Comparison of ENCODE assay signal across 1 cellular context in the genomic region with DNA sequence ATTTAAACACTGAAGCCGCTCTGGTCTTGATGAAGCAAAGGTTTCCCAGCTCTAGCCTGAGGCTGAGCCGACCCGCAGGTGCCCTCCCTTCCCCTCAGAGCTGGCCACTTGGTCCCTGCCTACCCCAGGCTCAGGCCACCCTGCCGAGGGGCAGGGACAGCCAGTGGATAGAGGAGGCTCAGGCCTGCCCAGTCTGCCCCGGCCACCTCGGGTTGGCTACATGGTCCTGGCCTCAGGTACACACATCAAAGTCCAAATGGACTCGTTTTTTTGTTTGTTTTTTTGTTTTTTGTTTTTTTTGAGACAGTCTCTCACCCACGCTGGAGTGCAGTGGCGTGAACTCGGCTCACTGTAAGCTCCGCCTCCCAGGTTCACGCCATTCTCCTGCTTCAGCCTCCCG.
TF ChIP-seq lines count a peak whose summit lies in the region.

No MANE protein-coding gene starts in this region.

TF ChIP-seq in HepG2, 621 proteins besides CTCF, POLR2A, EP300 and RAD21:
- no peak for TF ChIP-seq ZMYM4 (CRISPR knock-in tag; IDR thresholded peaks at IDR 0.05)
- no peak for TF ChIP-seq SUZ12 (IDR thresholded peaks at IDR 0.05; ENCODE audit: low read depth, low read length)
- TF ChIP-seq TBX2 (CRISPR knock-in tag; IDR thresholded peaks at IDR 0.05; ENCODE audit: borderline replicate concordance), result 0 out of 2 replicates have a peak, but pooled peaks have one; percentile 28
- TF ChIP-seq ZFY (CRISPR knock-in tag; IDR thresholded peaks at IDR 0.05), result no peak
- TF ChIP-seq ZFAT (CRISPR knock-in tag; conservative IDR thresholded peaks at IDR 0.05), result no peak
- TF ChIP-seq, protein P1, sequence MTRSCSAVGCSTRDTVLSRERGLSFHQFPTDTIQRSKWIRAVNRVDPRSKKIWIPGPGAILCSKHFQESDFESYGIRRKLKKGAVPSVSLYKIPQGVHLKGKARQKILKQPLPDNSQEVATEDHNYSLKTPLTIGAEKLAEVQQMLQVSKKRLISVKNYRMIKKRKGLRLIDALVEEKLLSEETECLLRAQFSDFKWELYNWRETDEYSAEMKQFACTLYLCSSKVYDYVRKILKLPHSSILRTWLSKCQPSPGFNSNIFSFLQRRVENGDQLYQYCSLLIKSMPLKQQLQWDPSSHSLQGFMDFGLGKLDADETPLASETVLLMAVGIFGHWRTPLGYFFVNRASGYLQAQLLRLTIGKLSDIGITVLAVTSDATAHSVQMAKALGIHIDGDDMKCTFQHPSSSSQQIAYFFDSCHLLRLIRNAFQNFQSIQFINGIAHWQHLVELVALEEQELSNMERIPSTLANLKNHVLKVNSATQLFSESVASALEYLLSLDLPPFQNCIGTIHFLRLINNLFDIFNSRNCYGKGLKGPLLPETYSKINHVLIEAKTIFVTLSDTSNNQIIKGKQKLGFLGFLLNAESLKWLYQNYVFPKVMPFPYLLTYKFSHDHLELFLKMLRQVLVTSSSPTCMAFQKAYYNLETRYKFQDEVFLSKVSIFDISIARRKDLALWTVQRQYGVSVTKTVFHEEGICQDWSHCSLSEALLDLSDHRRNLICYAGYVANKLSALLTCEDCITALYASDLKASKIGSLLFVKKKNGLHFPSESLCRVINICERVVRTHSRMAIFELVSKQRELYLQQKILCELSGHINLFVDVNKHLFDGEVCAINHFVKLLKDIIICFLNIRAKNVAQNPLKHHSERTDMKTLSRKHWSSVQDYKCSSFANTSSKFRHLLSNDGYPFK (CRISPR knock-in tag; IDR thresholded peaks at IDR 0.05; ENCODE audit: borderline replicate concordance), result 0 out of 2 replicates have a peak, but pooled peaks have one; percentile 2
- TF ChIP-seq HDAC1 (CRISPR knock-in tag; IDR thresholded peaks at IDR 0.05), result no peak
- no peak for TF ChIP-seq SCMH1 (CRISPR knock-in tag; IDR thresholded peaks at IDR 0.05; ENCODE audit: borderline replicate concordance)
- TF ChIP-seq NR1H2 (CRISPR knock-in tag; IDR thresholded peaks at IDR 0.05; ENCODE audit: borderline replicate concordance, low read depth), result no peak
- 0 out of 2 replicates have a peak, but pooled peaks have one; percentile 54 for TF ChIP-seq ZNF558 (CRISPR knock-in tag; IDR thresholded peaks at IDR 0.05; ENCODE audit: borderline replicate concordance)
- TF ChIP-seq ZBTB38 (CRISPR knock-in tag; IDR thresholded peaks at IDR 0.05), result 0 out of 2 replicates have a peak, but pooled peaks have one; percentile 24
- no peak for TF ChIP-seq GABPA (IDR thresholded peaks at IDR 0.05; ENCODE audit: low read depth, low read length)
- no peak for TF ChIP-seq GABPA (CRISPR knock-in tag; IDR thresholded peaks at IDR 0.05; ENCODE audit: low read depth)
- TF ChIP-seq ZNF431 (CRISPR knock-in tag; IDR thresholded peaks at IDR 0.05; ENCODE audit: borderline replicate concordance, low read depth), result no peak
- TF ChIP-seq TCF7L2 (IDR thresholded peaks at IDR 0.05; ENCODE audit: low read depth, low read length), result no peak
